ENCODE assay signal across 23 cellular contexts in genomic region chr2:38668787-38669479, GRCh38. TPM values are rescaled to one million over a fixed set of nuclear protein-coding genes. Genes with fewer than 3 reads are reported as not detected.
DNase-seq lines count a peak whose midpoint lies in the region; ATAC-seq, FAIRE-seq and TF ChIP-seq lines count a peak whose summit lies in the region.
"Had no signal": no experiment of that assay in that cellular context is flagged by ENCODE, and none has a peak within 500 bp of the region (broad histone marks: within the 10 kb centered on the region; RNA-seq: fewer than 3 reads in every experiment).

No MANE protein-coding gene starts in this region.

- no peak for ATAC-seq in activated CD4-positive, alpha-beta T cell treated with anti-CD3 and anti-CD28 coated beads for 36 hours
- ATAC-seq in CD8-positive, alpha-beta T cell: no peak
- no peak for ATAC-seq in activated T-helper 17 cell treated with anti-CD3 and anti-CD28 coated beads, Interleukin-2, amount 50 U/mL, for 72 hours (replicated peaks)
- ATAC-seq in HG03097 (IDR thresholded peaks at IDR 0.05; ENCODE audit: low FRiP score, unreplicated experiment): no peak

- DNase-seq in activated CD4-positive, alpha-beta T cell treated with anti-CD3 and anti-CD28 coated beads for 36 hours: no peak
- DNase-seq in activated CD4-positive, alpha-beta T cell treated with anti-CD3 and anti-CD28 coated beads for 48 hours: no peak
- DNase-seq in CD8-positive, alpha-beta T cell: no peak
- DNase-seq in urothelium cell line (ENCODE audit: low spot score) (no peak), DMS153 (lab: John Stamatoyannopoulos, UW) (no peak)
- DNase-seq: activated CD4-positive, alpha-beta T cell treated with anti-CD3 and anti-CD28 coated beads, Interleukin-2, amount 50 U/mL, for 4 hours; colonic mucosa; foreskin fibroblast; hippocampal formation; islet precursor cell; mammary epithelial cell; MM.1S; naive B cell; NCI-H146; T1000 had no signal

- H3K27me3 ChIP-seq in CD8-positive, alpha-beta T cell (ENCODE audit: insufficient read depth, low read length): no peaks in the 10 kb centered on the region
- H3K27me3 ChIP-seq: colonic mucosa, SJSA1, suprapubic skin had no signal

- CTCF ChIA-PET in activated CD4-positive, alpha-beta T cell treated with anti-CD3 and anti-CD28 coated beads for 36 hours (lab: Charles Lee): interaction anchor here (1.2 to 3.0 kb wide), 3 partner anchors 13 to 87 kb away, joined by 3 to 11 read pairs (median 4); no protein-coding TSS in a partner anchor
- CTCF ChIA-PET in CD8-positive, alpha-beta T cell (lab: Charles Lee): no interaction called here

- H3K27ac ChIP-seq in CD8-positive, alpha-beta T cell (ENCODE audit: low read depth, low read length): no peak overlapping the region
- peak overlapping the region; percentile 24 for H3K27ac ChIP-seq in mesodermal cell (ENCODE audit: low read depth, low read length, severe bottlenecking)
- H3K27ac ChIP-seq: SJSA1, suprapubic skin had no signal

- intact Hi-C loops in activated CD4-positive, alpha-beta T cell treated with anti-CD3 and anti-CD28 coated beads for 36 hours (cut with DNase I, micrococcal nuclease): loop anchor here in 1 of 2 experiments (10.0 kb wide), 1 partner anchor 456 kb away; the partner anchor contains the start of gene SOS1
- intact Hi-C loops in CD8-positive, alpha-beta T cell (cut with DNase I, micrococcal nuclease): loop anchor here (5.0 kb wide), 4 partner anchors 38 to 292 kb away; partner anchors contain the start of gene ATL2 (in 1 of the 2)

- no peaks in the 10 kb centered on the region for H3K36me3 ChIP-seq in CD8-positive, alpha-beta T cell (ENCODE audit: insufficient read depth, low read length)
- H3K36me3 ChIP-seq in mesodermal cell (ENCODE audit: control insufficient read depth, insufficient read depth, low read length): no peaks in the 10 kb centered on the region
- H3K36me3 ChIP-seq: colonic mucosa, suprapubic skin had no signal

- H3K4me3 ChIP-seq in CD8-positive, alpha-beta T cell (ENCODE audit: low read depth, low read length): no peak overlapping the region
- H3K4me3 ChIP-seq in mesodermal cell (ENCODE audit: extremely low read depth, insufficient read depth, low read length, poor library complexity, severe bottlenecking): no peak overlapping the region
- H3K4me3 ChIP-seq: colonic mucosa, SJSA1, suprapubic skin had no signal

- H3K4me1 Mint-ChIP-seq in activated CD4-positive, alpha-beta T cell treated with anti-CD3 and anti-CD28 coated beads for 36 hours: peaks cover 75% of the 10 kb centered on the region
- H3K4me1 Mint-ChIP-seq in CD8-positive, alpha-beta T cell (ENCODE audit: low read depth): peaks cover 64% of the 10 kb centered on the region
- H3K4me1 Mint-ChIP-seq in activated T-helper 17 cell treated with anti-CD3 and anti-CD28 coated beads, Interleukin-2, amount 50 U/mL, for 72 hours: peaks cover 57% of the 10 kb centered on the region

- no peaks in the 10 kb centered on the region for H3K27me3 Mint-ChIP-seq in activated CD4-positive, alpha-beta T cell treated with anti-CD3 and anti-CD28 coated beads for 36 hours
- H3K27me3 Mint-ChIP-seq in CD8-positive, alpha-beta T cell (ENCODE audit: low read depth): no peaks in the 10 kb centered on the region
- no peaks in the 10 kb centered on the region for H3K27me3 Mint-ChIP-seq in activated T-helper 17 cell treated with anti-CD3 and anti-CD28 coated beads, Interleukin-2, amount 50 U/mL, for 72 hours
- H3K27me3 Mint-ChIP-seq: naive B cell had no signal

- 94 to 96% methylated on average over 10 to 13 of the region's 16 CpGs for WGBS in mesodermal cell (ENCODE audit: insufficient coverage in 2 of 2), 2 experiments

- H3K27ac Mint-ChIP-seq in activated CD4-positive, alpha-beta T cell treated with anti-CD3 and anti-CD28 coated beads for 36 hours: peak overlapping the region; percentile 65
- H3K27ac Mint-ChIP-seq in CD8-positive, alpha-beta T cell: peak overlapping the region; percentile 72
- H3K27ac Mint-ChIP-seq in activated T-helper 17 cell treated with anti-CD3 and anti-CD28 coated beads, Interleukin-2, amount 50 U/mL, for 72 hours: peak overlapping the region; percentile 99
- H3K27ac Mint-ChIP-seq: brain, naive B cell had no signal

- POLR2A ChIA-PET in activated CD4-positive, alpha-beta T cell treated with anti-CD3 and anti-CD28 coated beads for 36 hours (lab: Charles Lee): interaction anchor here (2.5 kb wide), 1 partner anchor 16 kb away, joined by 34 read pairs; no protein-coding TSS in a partner anchor
- POLR2A ChIA-PET in CD8-positive, alpha-beta T cell (lab: Charles Lee): no interaction called here

- TF ChIP-seq CTCF in CD8-positive, alpha-beta T cell (IDR thresholded peaks at IDR 0.05): no peak

- peak overlapping the region; percentile 53 for H3K4me3 Mint-ChIP-seq in activated CD4-positive, alpha-beta T cell treated with anti-CD3 and anti-CD28 coated beads for 36 hours
- peak overlapping the region; percentile 49 for H3K4me3 Mint-ChIP-seq in CD8-positive, alpha-beta T cell
- peak overlapping the region; percentile 94 for H3K4me3 Mint-ChIP-seq in activated T-helper 17 cell treated with anti-CD3 and anti-CD28 coated beads, Interleukin-2, amount 50 U/mL, for 72 hours

- H3K36me3 Mint-ChIP-seq in activated CD4-positive, alpha-beta T cell treated with anti-CD3 and anti-CD28 coated beads for 36 hours (ENCODE audit: low read depth): peaks cover 40% of the 10 kb centered on the region
- H3K36me3 Mint-ChIP-seq in CD8-positive, alpha-beta T cell: peaks cover 11% of the 10 kb centered on the region
- H3K36me3 Mint-ChIP-seq in activated T-helper 17 cell treated with anti-CD3 and anti-CD28 coated beads, Interleukin-2, amount 50 U/mL, for 72 hours (ENCODE audit: low read depth): peaks cover 85% of the 10 kb centered on the region
- H3K36me3 Mint-ChIP-seq: brain had no signal

- FAIRE-seq in urothelium cell line (lab: Jason Lieb, UNC): no peak
- FAIRE-seq: A204.1, endothelial cell of umbilical vein had no signal

- no peaks in the 10 kb centered on the region for H3K9me3 Mint-ChIP-seq in activated CD4-positive, alpha-beta T cell treated with anti-CD3 and anti-CD28 coated beads for 36 hours (ENCODE audit: low read depth)
- H3K9me3 Mint-ChIP-seq in CD8-positive, alpha-beta T cell: no peaks in the 10 kb centered on the region
- H3K9me3 Mint-ChIP-seq in activated T-helper 17 cell treated with anti-CD3 and anti-CD28 coated beads, Interleukin-2, amount 50 U/mL, for 72 hours: no peaks in the 10 kb centered on the region
- H3K9me3 Mint-ChIP-seq: brain, naive B cell had no signal

- no peaks in the 10 kb centered on the region for H3K9me3 ChIP-seq in CD8-positive, alpha-beta T cell (ENCODE audit: low read length)
- no peaks in the 10 kb centered on the region for H3K9me3 ChIP-seq in mesodermal cell (ENCODE audit: control insufficient read depth, low read length)
- H3K9me3 ChIP-seq: colonic mucosa, SJSA1, suprapubic skin had no signal

- peaks cover 16% of the 10 kb centered on the region for H3K4me1 ChIP-seq in CD8-positive, alpha-beta T cell (ENCODE audit: insufficient read depth, low read length)
- H3K4me1 ChIP-seq in mesodermal cell (ENCODE audit: control insufficient read depth, insufficient read depth, low read length, poor library complexity, severe bottlenecking): peaks cover 11% of the 10 kb centered on the region

RNA-seq across cellular contexts. Expression of gene GALM, which starts 3.0 kb away (rescaled TPM):
- 10 to 100 TPM; 56.0 to 57.8 TPM for total RNA-seq in activated CD4-positive, alpha-beta T cell treated with anti-CD3 and anti-CD28 coated beads for 36 hours
- 1 to 10 TPM; 4.4 to 4.7 TPM for total RNA-seq in CD8-positive, alpha-beta T cell
- total RNA-seq in activated T-helper 17 cell treated with anti-CD3 and anti-CD28 coated beads, Interleukin-2, amount 50 U/mL, for 72 hours: 100 to 1,000 TPM in 1 of 2 donors, 10 to 100 TPM in 1; 85.2 to 123 TPM
- polyA plus RNA-seq in mesodermal cell (2013, experiment 1 of 2): 19.3 TPM
- 17.1 TPM for polyA plus RNA-seq in mesodermal cell (2013, experiment 2 of 2)

Comparison
In these comparisons a context has a peak if more than half of its experiments do, and no peak if none do; other contexts are left out.
1. RNA of gene GALM, which starts 3.0 kb away (total RNA-seq): 85.2 to 123 TPM in activated T-helper 17 cell treated with anti-CD3 and anti-CD28 coated beads, Interleukin-2, amount 50 U/mL, for 72 hours and 56.0 to 57.8 TPM in activated CD4-positive, alpha-beta T cell treated with anti-CD3 and anti-CD28 coated beads for 36 hours; 4.4 to 4.7 TPM in CD8-positive, alpha-beta T cell; every median in the first group is over 4 times any median in the second.
2. Peak in every context shown above with its lines, with median percentiles within 50 percentile points of each other: H3K27ac Mint-ChIP-seq and H3K4me3 Mint-ChIP-seq.